ENCODE assay signal across 1 cellular context in genomic region chr19:17484520-17485180, GRCh38.
TF ChIP-seq lines count a peak whose summit lies in the region.

No MANE protein-coding gene starts in this region.

TF ChIP-seq in IMR-90, 13 proteins besides CTCF, POLR2A, EP300 and RAD21 (continued from another document):
- TF ChIP-seq CHD1 (IDR thresholded peaks at IDR 0.05; ENCODE audit: low read depth, low read length) (no peak), NFE2L2 (IDR thresholded peaks at IDR 0.05; ENCODE audit: low read depth, low read length) (no peak), USF2 (IDR thresholded peaks at IDR 0.05; ENCODE audit: low read depth, low read length) (no peak), ELK1 (IDR thresholded peaks at IDR 0.05; ENCODE audit: borderline replicate concordance, low read depth, low read length) (no peak), RFX5 (IDR thresholded peaks at IDR 0.05; ENCODE audit: low read depth, low read length) (no peak), RCOR1 (IDR thresholded peaks at IDR 0.05; ENCODE audit: insufficient replicate concordance, low read length) (no peak), BHLHE40 (IDR thresholded peaks at IDR 0.05; ENCODE audit: low read depth, low read length) (no peak), MAFK (IDR thresholded peaks at IDR 0.05; ENCODE audit: low read depth, low read length) (no peak), CEBPB (IDR thresholded peaks at IDR 0.05; ENCODE audit: low read depth, low read length) (no peak), MXI1 (IDR thresholded peaks at IDR 0.05; ENCODE audit: borderline replicate concordance, low read depth, low read length) (no peak)
